20 cellular contexts compared by ENCODE assay signal in the genomic region with DNA sequence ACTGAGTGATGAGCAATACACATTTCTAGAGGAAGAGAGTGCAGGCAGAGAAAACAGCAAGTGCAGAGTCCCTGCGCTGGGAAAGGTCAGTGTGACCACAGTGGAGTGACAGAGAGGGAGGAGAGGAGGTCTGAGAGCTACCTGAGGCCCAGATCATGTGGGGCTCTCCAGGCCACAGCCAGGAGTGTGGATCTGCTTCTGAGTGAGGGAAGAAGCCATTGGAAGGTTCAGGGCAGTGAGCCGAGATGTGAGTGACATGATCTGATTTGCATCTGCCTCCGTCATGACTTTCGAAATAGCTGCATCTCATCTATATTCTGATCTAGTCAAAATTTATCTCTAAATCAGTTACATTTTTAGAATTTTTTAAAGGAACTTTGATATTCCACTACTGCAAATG.
DNase-seq lines count a peak whose midpoint lies in the region; TF ChIP-seq lines count a peak whose summit lies in the region.
"Had no signal": no experiment of that assay in that cellular context is flagged by ENCODE, and none has a peak within 500 bp of the region (broad histone marks: within the 10 kb centered on the region; RNA-seq: fewer than 3 reads in every experiment).

No MANE protein-coding gene starts in this region.

- H4K8ac ChIP-seq in trophoblast cell (ENCODE audit: low read depth, low read length) = no peak overlapping the region

- no peaks in the 10 kb centered on the region for H3K79me2 ChIP-seq in DOHH2 (ENCODE audit: control insufficient read depth, low read length)
- H3K79me2 ChIP-seq in Karpas-422 (ENCODE audit: low read length) = no peaks in the 10 kb centered on the region
- no peaks in the 10 kb centered on the region for H3K79me2 ChIP-seq in trophoblast cell (ENCODE audit: control insufficient read depth, insufficient read depth, low read length, poor library complexity)

- peak overlapping the region; percentile 10 for H4K91ac ChIP-seq in trophoblast cell (ENCODE audit: low read depth, low read length)

- DNase-seq in Karpas-422 = peak; percentile 49
- DNase-seq in head of caudate nucleus = peak in 25 of 42 donors; percentile 17 to 85 (median 47)
- peak in 1 of 2 donors; percentile 21 for DNase-seq in trophoblast cell
- no peak for DNase-seq in SJCRH30
- DNase-seq in transverse colon = no peak
- DNase-seq in suprapubic skin (ENCODE audit: low spot score in 2 of 2) = no peak
- no peak for DNase-seq in iPS-NIHi7 (ENCODE audit: extremely low spot score)
- DNase-seq: BE2C; CD4-positive, CD25-positive, alpha-beta regulatory T cell; DMS79; MV-4-11; NCI-H1105 treated with DMSO at 0.1 percent for 48 hours; NCI-H1694; NCI-H2081; NCI-H2171; NCI-H526; OCI-M1; Right ventricle myocardium superior had no signal

- H3K23ac ChIP-seq in trophoblast cell (ENCODE audit: low read length) = no peak overlapping the region

- H4K12ac ChIP-seq in trophoblast cell (ENCODE audit: low read depth, low read length) = no peak overlapping the region

- H3K4me1 ChIP-seq in DOHH2 (ENCODE audit: control insufficient read depth, low read length) = 0 out of 2 replicates have a peak, but pooled peaks cover 6% of the 10 kb centered on the region
- peaks cover 11% of the 10 kb centered on the region for H3K4me1 ChIP-seq in Karpas-422 (ENCODE audit: low read length)
- H3K4me1 ChIP-seq in trophoblast cell (ENCODE audit: control insufficient read depth in 1 of 2, insufficient read depth in 2 of 2, low read length in 2 of 2) = peaks cover 40 to 46% of the 10 kb centered on the region in 2 experiments
- H3K4me1 ChIP-seq in SJCRH30 = peaks cover 54% of the 10 kb centered on the region
- H3K4me1 ChIP-seq in transverse colon = no peaks in the 10 kb centered on the region
- H3K4me1 ChIP-seq in suprapubic skin = peaks cover 8% of the 10 kb centered on the region
- H3K4me1 ChIP-seq: A549 had no signal

- TF ChIP-seq EP300 in transverse colon (IDR thresholded peaks at IDR 0.05; ENCODE audit: low read depth) (no peak), suprapubic skin (IDR thresholded peaks at IDR 0.05) (no peak)

- H3K79me1 ChIP-seq in trophoblast cell (ENCODE audit: low read length) = peaks cover 6% of the 10 kb centered on the region

- H4K20me1 ChIP-seq in DOHH2 (ENCODE audit: control insufficient read depth, insufficient read depth, low read depth, low read length) (no peaks in the 10 kb centered on the region), Karpas-422 (ENCODE audit: insufficient read depth, low read depth, low read length) (no peaks in the 10 kb centered on the region)

- no peak overlapping the region for H2AK5ac ChIP-seq in trophoblast cell (ENCODE audit: low read length)

- no peak overlapping the region for H2BK120ac ChIP-seq in trophoblast cell (ENCODE audit: insufficient read depth, low read length, poor library complexity)

- peak overlapping the region; percentile 29; the same call in 1 of the 2 replicates for H3K4me2 ChIP-seq in DOHH2 (ENCODE audit: low read length)
- H3K4me2 ChIP-seq in Karpas-422 (ENCODE audit: low read depth, low read length, poor library complexity, severe bottlenecking) = peak overlapping the region; percentile 33
- H3K4me2 ChIP-seq in trophoblast cell (ENCODE audit: low read length) = no peak overlapping the region
- H3K4me2 ChIP-seq: A549 had no signal

- in situ Hi-C loops in transverse colon (cut with MboI; ENCODE audit: low pct_ligation_motif_present in 1 of 4, low pct_unique_long_range_greater_than_20kb in 1 of 4, low sequenced_read_pairs in 3 of 4) = no loop called here

- no CpG with 5 or more reads among the region's 4 CpGs for WGBS in trophoblast cell (ENCODE audit: extremely low coverage, insufficient coverage, insufficient read length)
- WGBS in transverse colon (ENCODE audit: low coverage in 1 of 2), 2 donors = 72 to 81% methylated on average over 4 of the region's 4 CpGs
- WGBS in suprapubic skin = 56% methylated on average over 4 of the region's 4 CpGs

- no peak overlapping the region for H3K14ac ChIP-seq in trophoblast cell (ENCODE audit: low read length)

- no peak overlapping the region for H3K18ac ChIP-seq in trophoblast cell (ENCODE audit: low read length)

- no peak overlapping the region for H2BK12ac ChIP-seq in trophoblast cell (ENCODE audit: low read length)

- H3K36me3 ChIP-seq in DOHH2 (ENCODE audit: control insufficient read depth, low read length) = no peaks in the 10 kb centered on the region
- H3K36me3 ChIP-seq in Karpas-422 (ENCODE audit: insufficient read depth, low read length) = no peaks in the 10 kb centered on the region
- H3K36me3 ChIP-seq in trophoblast cell (ENCODE audit: control insufficient read depth in 1 of 2, insufficient read depth in 2 of 2, low read length in 2 of 2) = no peaks in the 10 kb centered on the region
- no peaks in the 10 kb centered on the region for H3K36me3 ChIP-seq in SJCRH30
- H3K36me3 ChIP-seq in transverse colon = no peaks in the 10 kb centered on the region
- no peaks in the 10 kb centered on the region for H3K36me3 ChIP-seq in suprapubic skin
- H3K36me3 ChIP-seq: BE2C had no signal

- no peak overlapping the region for H2BK5ac ChIP-seq in trophoblast cell (ENCODE audit: low read depth, low read length, poor library complexity)

- H3K9me3 ChIP-seq in DOHH2 (ENCODE audit: control insufficient read depth, insufficient read depth, low read length) = no peaks in the 10 kb centered on the region
- no peaks in the 10 kb centered on the region for H3K9me3 ChIP-seq in Karpas-422 (ENCODE audit: low read length)
- H3K9me3 ChIP-seq in trophoblast cell (ENCODE audit: insufficient read depth, low read depth, low read length) = peaks cover 2% of the 10 kb centered on the region
- no peaks in the 10 kb centered on the region for H3K9me3 ChIP-seq in SJCRH30 (replicated peaks)
- H3K9me3 ChIP-seq in transverse colon = no peaks in the 10 kb centered on the region
- H3K9me3 ChIP-seq in suprapubic skin = no peaks in the 10 kb centered on the region
- H3K9me3 ChIP-seq: A549, BE2C had no signal

- no peak overlapping the region for H3K4ac ChIP-seq in trophoblast cell (ENCODE audit: low read depth, low read length)

- TF ChIP-seq POLR2A in transverse colon (IDR thresholded peaks at IDR 0.05) (no peak), suprapubic skin (IDR thresholded peaks at IDR 0.05) (no peak)

- H3K27me3 ChIP-seq in DOHH2 (ENCODE audit: control insufficient read depth, low read length) (peaks cover 4% of the 10 kb centered on the region), Karpas-422 (ENCODE audit: low read length) (no peaks in the 10 kb centered on the region), trophoblast cell (ENCODE audit: insufficient read depth, low read length) (no peaks in the 10 kb centered on the region), SJCRH30 (no peaks in the 10 kb centered on the region), transverse colon (no peaks in the 10 kb centered on the region), suprapubic skin (peaks cover 37% of the 10 kb centered on the region)
- H3K27me3 ChIP-seq: BE2C had no signal

- H3F3A ChIP-seq in DOHH2 (ENCODE audit: control insufficient read depth, insufficient read depth) = no peaks in the 10 kb centered on the region

- intact Hi-C loops in head of caudate nucleus (cut with DNase I) (no loop called here), transverse colon (cut with DNase I; ENCODE audit: low total_unique reads) (no loop called here)

- no peaks in the 10 kb centered on the region for H3K9me2 ChIP-seq in DOHH2 (replicated peaks; ENCODE audit: control insufficient read depth, low read length)
- no peaks in the 10 kb centered on the region for H3K9me2 ChIP-seq in Karpas-422 (replicated peaks; ENCODE audit: insufficient read depth, low read length)

- no peak overlapping the region for H3K4me3 ChIP-seq in DOHH2 (ENCODE audit: low read length)
- H3K4me3 ChIP-seq in Karpas-422 (ENCODE audit: low read length) = no peak overlapping the region
- H3K4me3 ChIP-seq in trophoblast cell (ENCODE audit: low read depth, low read length) = no peak overlapping the region
- no peak overlapping the region for H3K4me3 ChIP-seq in SJCRH30
- no peak overlapping the region for H3K4me3 ChIP-seq in transverse colon
- no peak overlapping the region for H3K4me3 ChIP-seq in suprapubic skin
- H3K4me3 ChIP-seq: A549 had no signal

- TF ChIP-seq CTCF in DOHH2 (IDR thresholded peaks at IDR 0.05; ENCODE audit: low read depth, low read length, poor library complexity, severe bottlenecking) (no peak), transverse colon (IDR thresholded peaks at IDR 0.05) (no peak), suprapubic skin (IDR thresholded peaks at IDR 0.05) (no peak)

- H3K27ac ChIP-seq in DOHH2 (ENCODE audit: low read depth, low read length) (no peak overlapping the region), Karpas-422 (ENCODE audit: low read length) (no peak overlapping the region), trophoblast cell (ENCODE audit: low read depth, low read length) (no peak overlapping the region), SJCRH30 (no peak overlapping the region), transverse colon (no peak overlapping the region), suprapubic skin (no peak overlapping the region)
- H3K27ac ChIP-seq: A549 had no signal

- H3K9ac ChIP-seq in Karpas-422 (ENCODE audit: low read length) = no peak overlapping the region
- no peak overlapping the region for H3K9ac ChIP-seq in trophoblast cell (ENCODE audit: low read length)

- H2AFZ ChIP-seq in Karpas-422 (ENCODE audit: low read length) (no peak overlapping the region), trophoblast cell (ENCODE audit: insufficient read depth, low read length, poor library complexity) (no peak overlapping the region)

Comparison
In these comparisons a context has a peak if more than half of its experiments do, and no peak if none do; other contexts are left out.
1. DNase-seq: peak in Karpas-422 (single experiment) and head of caudate nucleus (25 of 42); none in SJCRH30 (0 of 2), transverse colon (single experiment), suprapubic skin (0 of 2) and iPS-NIHi7 (single experiment).